8 cellular contexts compared by ENCODE assay signal in the genomic region with DNA sequence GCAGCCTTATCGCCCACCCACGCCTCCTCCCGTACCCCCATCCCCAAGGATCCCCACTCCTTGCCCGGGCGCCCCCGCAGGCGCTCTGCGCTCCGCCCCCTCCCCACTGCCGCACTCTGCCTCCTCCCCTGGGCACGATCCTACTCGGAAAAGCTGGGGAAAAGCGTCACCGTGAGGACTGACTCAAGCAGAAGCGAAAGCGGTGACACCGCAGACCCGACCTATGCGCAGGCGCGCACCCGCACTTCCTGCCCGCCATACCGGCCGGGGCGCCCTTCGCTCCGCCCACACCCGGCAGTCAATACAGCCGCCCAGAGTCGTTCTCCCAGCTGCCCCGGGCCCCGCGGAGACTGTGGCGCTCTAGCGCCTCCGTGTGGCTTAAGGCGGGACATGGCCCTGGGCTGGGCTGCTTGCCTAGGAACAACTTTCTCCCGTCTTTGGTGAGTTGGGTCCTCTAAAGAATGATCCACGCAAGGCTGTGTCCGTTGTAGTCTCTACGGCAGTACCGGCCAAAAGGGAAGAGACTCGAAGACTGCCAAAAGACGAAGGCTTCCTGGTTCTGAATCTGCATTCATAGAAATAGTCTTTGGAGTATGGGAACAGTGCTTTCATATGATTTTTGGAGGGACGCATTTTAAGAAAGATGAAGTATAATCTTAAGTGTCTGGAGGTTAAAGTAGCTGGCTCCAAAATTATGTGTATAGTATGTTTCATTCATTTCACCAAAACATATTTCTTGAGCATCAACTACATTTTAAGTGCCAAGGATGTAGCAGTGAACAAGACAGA. TPM values are rescaled to one million over a fixed set of nuclear protein-coding genes. Genes with fewer than 3 reads are reported as not detected.
DNase-seq lines count a peak whose midpoint lies in the region; TF ChIP-seq lines count a peak whose summit lies in the region.

A gene (minus strand): TSS at position 207 of the 789 bp plus-strand sequence. CDS start 7,432 bp downstream, outside the sequence.

- in situ Hi-C loops in HAP-1 (cut with MboI; ENCODE audit: low sequenced_read_pairs), result loop anchor here (25.0 kb wide), 1 partner anchor 1216 kb away; no protein-coding TSS in a partner anchor

- H3F3A ChIP-seq in MM.1S (ENCODE audit: insufficient read depth, low read length), result peaks cover 7% of the 10 kb centered on the region

- DNase-seq in GDM1 (lab: John Stamatoyannopoulos, UW) (peak; percentile 97), HAP-1 (ENCODE audit: low spot score in 2 of 2) (peak; percentile 89 to 95), MM.1S (peak; percentile 97), SIG-M5 treated with dmso at 0.1 percent for 504 hours (lab: John Stamatoyannopoulos, UW; ENCODE audit: unreplicated experiment) (peak; percentile 95), foreskin fibroblast (peak; percentile 98 to 99)
- peak; percentile 96 for DNase-seq in activated gamma-delta T cell treated with anti-CD3 and anti-CD28 coated beads, Interleukin-2, amount 50 U/mL, for 16 hours (ENCODE audit: low read depth)

- H2AFZ ChIP-seq in MM.1S (ENCODE audit: low read length), result peak within 1 kb of the TSS; percentile 67
- H2AFZ ChIP-seq in neuron (ENCODE audit: low read depth, low read length), result peak within 1 kb of the TSS; percentile 72

- peak within 1 kb of the TSS; percentile 93 for H3K4me2 ChIP-seq in MM.1S (ENCODE audit: low read depth, low read length)

- H3K4me3 ChIP-seq in HAP-1 (peak within 1 kb of the TSS; percentile 61), MM.1S (ENCODE audit: low read length) (peak within 1 kb of the TSS; percentile 86), foreskin fibroblast (ENCODE audit: low read depth in 1 of 2, low read length in 2 of 2) (peak within 1 kb of the TSS; percentile 49 to 85), neuron (ENCODE audit: low read length) (peak within 1 kb of the TSS; percentile 64)

- H3K9me3 ChIP-seq in HAP-1 (no peaks in the 10 kb centered on the region), MM.1S (replicated peaks; ENCODE audit: insufficient read depth, low read length) (no peaks in the 10 kb centered on the region), neuron (ENCODE audit: low read length) (no peaks in the 10 kb centered on the region)

- H3K36me3 ChIP-seq in HAP-1 (replicated peaks) (no peaks in the 10 kb centered on the region), MM.1S (replicated peaks; ENCODE audit: insufficient read depth, low read length) (no peaks in the 10 kb centered on the region), neuron (ENCODE audit: insufficient read depth, low read length) (no peaks in the 10 kb centered on the region)

- H3K9me2 ChIP-seq in MM.1S (replicated peaks; ENCODE audit: insufficient read depth, low read length), result no peaks in the 10 kb centered on the region

- peak; percentile 95 for TF ChIP-seq CTCF in MM.1S (IDR thresholded peaks at IDR 0.05; ENCODE audit: low read length)
- TF ChIP-seq CTCF in foreskin fibroblast (IDR thresholded peaks at IDR 0.05; ENCODE audit: low read depth, low read length), result peak; percentile 94
- no peak for TF ChIP-seq CTCF in subcutaneous adipose tissue (IDR thresholded peaks at IDR 0.05; ENCODE audit: low read depth)

- no peaks in the 10 kb centered on the region for H3K27me3 ChIP-seq in HAP-1 (ENCODE audit: low read depth)
- no peaks in the 10 kb centered on the region for H3K27me3 ChIP-seq in MM.1S (replicated peaks; ENCODE audit: insufficient read depth, low read length)
- H3K27me3 ChIP-seq in neuron (ENCODE audit: insufficient read depth, low read length), result no peaks in the 10 kb centered on the region

- H3K4me1 ChIP-seq in HAP-1 (peaks cover 8% of the 10 kb centered on the region; the same call in 1 of the 2 replicates), MM.1S (ENCODE audit: low read length) (peaks cover 5% of the 10 kb centered on the region), neuron (ENCODE audit: insufficient read depth, low read length) (peaks cover 12% of the 10 kb centered on the region)

- peak within 1 kb of the TSS; percentile 84 for H3K27ac ChIP-seq in MM.1S (ENCODE audit: low read length)

- peaks cover 6% of the 10 kb centered on the region; the same call in 1 of the 2 replicates for H3K79me2 ChIP-seq in MM.1S (ENCODE audit: low read length)

- no peaks in the 10 kb centered on the region for H4K20me1 ChIP-seq in MM.1S (ENCODE audit: insufficient read depth, low read length)

- peak within 1 kb of the TSS; percentile 85 for H3K9ac ChIP-seq in MM.1S (ENCODE audit: low read length)

RNA-seq across cellular contexts. Expression of the gene that starts here (rescaled TPM):
- 10 to 100 TPM; 18.3 to 25.6 (median 19.4) TPM for total RNA-seq in subcutaneous adipose tissue

Comparison
In these comparisons a context has a peak if more than half of its experiments do, and no peak if none do; other contexts are left out.
1. Peak in every context shown above with its lines: DNase-seq, H3K4me3 ChIP-seq and H3K27ac ChIP-seq.